8 cellular contexts compared by ENCODE assay signal in the genomic region with DNA sequence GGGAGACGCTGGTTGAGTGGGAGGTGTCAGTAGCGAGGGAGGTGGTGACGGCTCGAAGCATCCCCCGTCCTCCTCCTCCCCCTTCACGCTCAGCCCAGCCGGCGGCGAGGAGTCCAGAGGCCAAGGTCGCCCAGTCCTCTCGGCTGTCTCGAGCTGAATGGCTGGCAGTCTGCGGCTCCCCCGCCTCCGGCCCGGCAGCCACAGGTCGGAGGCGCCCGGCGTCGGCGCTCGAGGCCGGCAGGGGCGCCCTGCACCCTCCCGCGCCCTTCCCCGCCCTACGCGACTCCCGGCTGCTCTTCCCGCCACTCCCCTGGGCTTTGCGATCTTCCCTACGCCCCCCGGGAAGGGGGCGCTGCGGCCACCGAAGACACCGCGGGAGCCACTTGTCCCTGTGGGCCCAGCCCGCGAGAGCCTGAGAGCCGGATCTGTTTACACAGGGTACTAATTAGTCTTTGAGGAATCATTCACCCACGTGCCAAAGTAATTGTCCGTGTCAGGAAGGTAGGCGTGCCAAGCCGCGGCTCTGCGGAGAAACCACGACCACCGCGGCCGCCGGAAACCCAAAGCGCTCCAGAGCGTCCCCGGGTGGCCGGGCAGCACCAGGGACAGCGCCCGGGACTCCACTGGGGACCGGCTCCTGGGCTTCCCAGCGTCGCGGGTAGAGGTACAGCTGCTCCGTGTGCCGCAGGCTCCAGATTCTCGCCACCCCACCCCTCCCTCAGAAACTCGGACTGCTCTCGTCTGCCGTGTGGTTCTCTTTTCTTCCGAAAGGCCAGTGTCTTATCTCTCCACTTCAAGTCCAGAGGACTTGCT. TPM values are rescaled to one million over a fixed set of nuclear protein-coding genes. Genes with fewer than 3 reads are reported as not detected.
A peak's percentile ranks its signal among the peaks of the same experiment; 100 is the strongest.
DNase-seq lines count a peak whose midpoint lies in the region; ATAC-seq and TF ChIP-seq lines count a peak whose summit lies in the region.

A gene (plus strand): TSS at position 133 of the 813 bp plus-strand sequence.

- no peaks in the 10 kb centered on the region for H3K36me3 Mint-ChIP-seq in neural crest cell (ENCODE audit: low read depth)

- no peak within 1 kb of the TSS for H3K27ac Mint-ChIP-seq in neural crest cell (ENCODE audit: unreplicated experiment)

- DNase-seq in NCI-H345 (lab: John Stamatoyannopoulos, UW) (peak; percentile 57), NCI-H345 treated with DMSO at 0.1 percent for 48 hours (lab: John Stamatoyannopoulos, UW; ENCODE audit: unreplicated experiment) (no peak), NCI-H146 treated with DMSO at 0.1 percent for 48 hours (lab: John Stamatoyannopoulos, UW; ENCODE audit: unreplicated experiment) (peak; percentile 87), cerebellum (ENCODE audit: low spot score) (peak; percentile 19), neural crest cell (ENCODE audit: low read depth, low spot score) (peak; percentile 59)

- peaks cover 86% of the 10 kb centered on the region for H3K27me3 Mint-ChIP-seq in neural crest cell (ENCODE audit: low read depth)

- TF ChIP-seq CTCF in neural crest cell (conservative IDR thresholded peaks at IDR 0.05): peak; percentile 54

- peak within 1 kb of the TSS; percentile 78 for H3K4me3 Mint-ChIP-seq in neural crest cell

- ATAC-seq in GM21723 (IDR thresholded peaks at IDR 0.05; ENCODE audit: unreplicated experiment) (no peak), HG03442 (IDR thresholded peaks at IDR 0.05; ENCODE audit: unreplicated experiment) (no peak), GM18511 (IDR thresholded peaks at IDR 0.05; ENCODE audit: unreplicated experiment) (no peak)

- H3K4me1 Mint-ChIP-seq in neural crest cell: peaks cover 24% of the 10 kb centered on the region

- H3K9me3 Mint-ChIP-seq in neural crest cell: no peaks in the 10 kb centered on the region

RNA-seq across cellular contexts. Expression of the gene that starts here (rescaled TPM):
- total RNA-seq in cerebellum (22.4 TPM), neural crest cell (1.0 and 1.1 TPM in 2 replicates)

Comparison
In these comparisons a context has a peak if more than half of its experiments do, and no peak if none do; other contexts are left out.
1. RNA of the gene that starts here (total RNA-seq): 22.4 TPM in cerebellum (single experiment); 1.0 to 1.1 TPM in neural crest cell; every median in the first group is over 10 times any median in the second.